In genomic region chr11:48055292-48056132, GRCh38 we compare ENCODE assay signal across 8 cellular contexts.
DNase-seq lines count a peak whose midpoint lies in the region; ATAC-seq, FAIRE-seq and TF ChIP-seq lines count a peak whose summit lies in the region.

No MANE protein-coding gene starts in this region.

- no peak overlapping the region for H2AK5ac ChIP-seq in H1 (ENCODE audit: low read depth, low read length)

- H3K23ac ChIP-seq in H1 (ENCODE audit: insufficient read length), result no peak overlapping the region

- peaks cover 0 to 2% of the 10 kb centered on the region in 2 experiments; a peak in 1 of 4 replicates for H3K79me2 ChIP-seq in H1 (ENCODE audit: control insufficient read depth in 1 of 2, insufficient read depth in 2 of 2, low read length in 2 of 2)

- no peak overlapping the region for H3K4me3 Mint-ChIP-seq in endothelial cell (ENCODE audit: unreplicated experiment)

- H3K27me3 ChIP-seq in HUES48 (ENCODE audit: control insufficient read depth, insufficient read depth, low read length), result no peaks in the 10 kb centered on the region
- no peaks in the 10 kb centered on the region for H3K27me3 ChIP-seq in H1 (replicated peaks in 1 of 4; ENCODE audit: control insufficient read depth in 3 of 4, extremely low read depth in 1 of 4, insufficient read depth in 3 of 4, low read length in 3 of 4)
- H3K27me3 ChIP-seq in foreskin keratinocyte, result no peaks in the 10 kb centered on the region

- no peak overlapping the region; the same call in 1 of the 2 replicates for H2BK15ac ChIP-seq in H1 (ENCODE audit: low read length)

- H4K5ac ChIP-seq in H1 (ENCODE audit: insufficient read length, low read depth, low read length), result no peak overlapping the region

- peak overlapping the region; percentile 9; the same call in 1 of the 2 replicates for H3K9ac ChIP-seq in HUES48 (ENCODE audit: low read depth, low read length)
- H3K9ac ChIP-seq in H1 (replicated peaks in 1 of 4; ENCODE audit: extremely low read depth in 1 of 4, low read depth in 3 of 4, low read length in 3 of 4), result no peak overlapping the region

- H2BK20ac ChIP-seq in H1 (ENCODE audit: low read length), result no peak overlapping the region

- DNase-seq in DMS153 (lab: John Stamatoyannopoulos, UW), result peak; percentile 64
- peak; percentile 76 for DNase-seq in activated CD4-positive, alpha-beta T cell treated with anti-CD3 and anti-CD28 coated beads for 48 hours
- no peak for DNase-seq in H1 (ENCODE audit: low read depth in 1 of 2, low spot score in 2 of 2)
- DNase-seq in stimulated activated CD4-positive, alpha-beta T cell treated with anti-CD3 and anti-CD28 coated beads, Interleukin-15, amount 100 ng/mL, for 24 hours, result peak; percentile 73
- DNase-seq in foreskin keratinocyte, result no peak
- DNase-seq in middle frontal gyrus (ENCODE audit: extremely low spot score, low spot score), result no peak
- DNase-seq in endothelial cell (ENCODE audit: low spot score), result no peak

- no peak overlapping the region; the same call in 1 of the 2 replicates for H2BK12ac ChIP-seq in H1 (ENCODE audit: low read depth, low read length)

- H3K9me3 ChIP-seq in HUES48 (ENCODE audit: control insufficient read depth, insufficient read depth, low read length) (no peaks in the 10 kb centered on the region), H1 (ENCODE audit: insufficient read depth in 2 of 2, low read depth in 1 of 2, low read length in 1 of 2) (no peaks in the 10 kb centered on the region)

- H3K56ac ChIP-seq in H1 (replicated peaks; ENCODE audit: insufficient read length, low read depth, low read length), result no peak overlapping the region

- H3K18ac ChIP-seq in H1 (ENCODE audit: extremely low read depth, low read length), result peak overlapping the region; percentile 9; the same call in 1 of the 2 replicates

- ATAC-seq in foreskin keratinocyte, result no peak

- peak overlapping the region; percentile 64 for H3K27ac ChIP-seq in HUES48 (ENCODE audit: low read depth, low read length)
- peak overlapping the region; percentile 28; the same call in 1 of the 2 replicates for H3K27ac ChIP-seq in H1 (ENCODE audit: low read depth, low read length)
- no peak overlapping the region for H3K27ac ChIP-seq in foreskin keratinocyte

- no peak overlapping the region for H3K4ac ChIP-seq in H1 (replicated peaks; ENCODE audit: insufficient read length, low read depth, low read length)

- peaks cover 21% of the 10 kb centered on the region for H3K27me3 Mint-ChIP-seq in endothelial cell (ENCODE audit: unreplicated experiment)

- peak overlapping the region; percentile 25 for H4K91ac ChIP-seq in H1 (replicated peaks; ENCODE audit: insufficient read length, low read length)

- H4K8ac ChIP-seq in H1 (ENCODE audit: extremely low read depth, insufficient read depth, low read length), result no peak overlapping the region

- TF ChIP-seq POLR2A in H1 (IDR thresholded peaks at IDR 0.05; ENCODE audit: control extremely low read depth in 1 of 2, low read depth in 2 of 2, low read length in 2 of 2), result no peak

- H2BK120ac ChIP-seq in H1 (replicated peaks; ENCODE audit: low read depth, low read length), result no peak overlapping the region

- H3K4me1 Mint-ChIP-seq in endothelial cell (ENCODE audit: unreplicated experiment), result no peaks in the 10 kb centered on the region

- no peaks in the 10 kb centered on the region; the same call in 1 of the 2 replicates for H3K23me2 ChIP-seq in H1 (ENCODE audit: low read depth, low read length)

- TF ChIP-seq CTCF in H1 (IDR thresholded peaks at IDR 0.05; ENCODE audit: control extremely low read depth in 1 of 3, insufficient read depth in 1 of 3, low read depth in 1 of 3, low read length in 3 of 3) (no peak), foreskin keratinocyte (conservative IDR thresholded peaks at IDR 0.05) (no peak), endothelial cell (IDR thresholded peaks at IDR 0.05; ENCODE audit: unreplicated experiment) (no peak)

- no peak overlapping the region for H3K14ac ChIP-seq in H1 (ENCODE audit: insufficient read length)

- H2BK5ac ChIP-seq in H1 (ENCODE audit: low read depth, low read length), result peak overlapping the region; percentile 0; the same call in 1 of the 2 replicates

- POLR2A ChIA-PET in H1 (lab: Charles Lee; ENCODE audit: partially characterized antibody), result interaction anchor here (0.8 to 1.0 kb wide), 3 partner anchors 23 to 77 kb away, joined by 3 to 4 read pairs (median 4); no protein-coding TSS in a partner anchor

- H3K4me1 ChIP-seq in HUES48 (ENCODE audit: control insufficient read depth, insufficient read depth, low read length) (peaks cover 31% of the 10 kb centered on the region), H1 (replicated peaks in 1 of 4; ENCODE audit: control insufficient read depth in 3 of 4, insufficient read depth in 4 of 4, low read length in 3 of 4) (peaks cover 4 to 26% (median 21%) of the 10 kb centered on the region in 4 experiments), foreskin keratinocyte (peaks cover 2% of the 10 kb centered on the region)

- no peak for TF ChIP-seq RAD21 in H1 (IDR thresholded peaks at IDR 0.05 in 1 of 2, conservative IDR thresholded peaks at IDR 0.05 in 1 of 2; ENCODE audit: low read depth in 2 of 2, low read length in 2 of 2)

- WGBS in H1 (ENCODE audit: extremely low coverage in 1 of 2, insufficient coverage in 1 of 2, insufficient read length in 1 of 2, insufficient replicate concordance in 2 of 2, low coverage in 1 of 2, low lambda C conversion rate in 2 of 2, missing lambda C conversion rate in 1 of 2), 2 experiments, result 71% methylated on average over 12 of the region's 12 CpGs; no CpG with 5 or more reads in 1 of the 2 experiments

- FAIRE-seq in H1 (lab: Jason Lieb, UNC), result no peak

- H3K9me3 Mint-ChIP-seq in endothelial cell (ENCODE audit: unreplicated experiment), result no peaks in the 10 kb centered on the region

- no peaks in the 10 kb centered on the region for H3K36me3 ChIP-seq in HUES48 (ENCODE audit: control insufficient read depth, insufficient read depth, low read length)
- no peaks in the 10 kb centered on the region for H3K36me3 ChIP-seq in H1 (ENCODE audit: control insufficient read depth in 2 of 4, insufficient read depth in 4 of 4, low read length in 3 of 4)

- CTCF ChIA-PET in H1 (lab: Charles Lee; ENCODE audit: partially characterized antibody), result interaction anchor here (0.6 to 2.1 kb wide), 11 partner anchors 9 to 121 kb away, joined by 3 to 11 read pairs (median 3); no protein-coding TSS in a partner anchor

- peaks cover 2% of the 10 kb centered on the region; the same call in 1 of the 2 replicates for H3K79me1 ChIP-seq in H1 (ENCODE audit: low read depth, low read length)

- H3K27ac Mint-ChIP-seq in endothelial cell (ENCODE audit: unreplicated experiment), result no peak overlapping the region

- H3K4me2 ChIP-seq in H1 (ENCODE audit: insufficient read depth in 1 of 2, low read depth in 2 of 2, low read length in 2 of 2), result peak overlapping the region; percentile 7 to 27; a peak in 1 of 4 replicates

- H4K20me1 ChIP-seq in H1 (replicated peaks in 1 of 2; ENCODE audit: control insufficient read depth in 1 of 2, insufficient read depth in 2 of 2, low read length in 2 of 2), result peaks cover 2 to 4% of the 10 kb centered on the region in 2 experiments

- H3K4me3 ChIP-seq in HUES48 (ENCODE audit: low read depth, low read length), result no peak overlapping the region
- no peak overlapping the region for H3K4me3 ChIP-seq in H1 (ENCODE audit: extremely low read depth in 1 of 4, insufficient read depth in 2 of 4, low read depth in 3 of 4, low read length in 4 of 4)

- H2AFZ ChIP-seq in H1 (ENCODE audit: low read length), result no peak overlapping the region

- H3K36me3 Mint-ChIP-seq in endothelial cell (ENCODE audit: low read depth, unreplicated experiment), result no peaks in the 10 kb centered on the region

- no peak for TF ChIP-seq EP300 in H1 (IDR thresholded peaks at IDR 0.05; ENCODE audit: borderline replicate concordance in 1 of 2, low read depth in 2 of 2, low read length in 2 of 2)

TF ChIP-seq in H1, 55 proteins besides CTCF, POLR2A, EP300 and RAD21:
- TF ChIP-seq SIN3A (conservative IDR thresholded peaks at IDR 0.05 in 1 of 2, IDR thresholded peaks at IDR 0.05 in 1 of 2; ENCODE audit: low read depth in 1 of 2, low read length in 2 of 2) (no peak), TAF1 (IDR thresholded peaks at IDR 0.05; ENCODE audit: low read depth, low read length) (no peak)

Comparison
In these comparisons a context has a peak if more than half of its experiments do, and no peak if none do; other contexts are left out.
1. DNase-seq: peak in DMS153 (single experiment), activated CD4-positive, alpha-beta T cell treated with anti-CD3 and anti-CD28 coated beads for 48 hours (single experiment) and stimulated activated CD4-positive, alpha-beta T cell treated with anti-CD3 and anti-CD28 coated beads, Interleukin-15, amount 100 ng/mL, for 24 hours (single experiment); none in H1 (0 of 2), foreskin keratinocyte (0 of 2), middle frontal gyrus (single experiment) and endothelial cell (single experiment).